ENCODE assay signal across 19 cellular contexts in the genomic region with DNA sequence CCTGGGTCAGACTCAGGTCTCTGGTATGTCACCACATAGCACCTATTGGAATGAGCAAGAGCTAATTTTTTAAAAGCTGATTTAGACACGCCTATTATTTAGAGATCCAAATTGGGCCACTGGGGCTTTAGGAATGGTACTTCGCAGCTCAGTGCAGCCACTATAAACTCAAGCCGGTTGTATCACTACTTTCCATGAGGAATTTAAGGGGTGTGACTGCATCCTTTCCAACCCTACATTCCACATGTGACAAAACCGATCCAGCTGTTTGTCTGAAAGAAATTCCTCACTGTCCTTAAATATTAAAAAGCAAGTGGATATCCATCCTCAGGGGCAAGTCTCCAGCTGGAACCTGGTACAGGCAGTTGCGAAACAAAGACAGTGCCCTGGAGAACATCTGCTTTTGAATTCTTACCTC. TPM values are rescaled to one million over a fixed set of nuclear protein-coding genes. Genes with fewer than 3 reads are reported as not detected.
DNase-seq lines count a peak whose midpoint lies in the region; ATAC-seq and TF ChIP-seq lines count a peak whose summit lies in the region.
"Had no signal": no experiment of that assay in that cellular context is flagged by ENCODE, and none has a peak within 500 bp of the region (broad histone marks: within the 10 kb centered on the region; RNA-seq: fewer than 3 reads in every experiment).

No MANE protein-coding gene starts in this region.

- no peak overlapping the region for H3K4me2 ChIP-seq in trophoblast cell (ENCODE audit: low read length)

- no peak overlapping the region for H2BK120ac ChIP-seq in trophoblast cell (ENCODE audit: insufficient read depth, low read length, poor library complexity)

- no peak overlapping the region for H3K9ac ChIP-seq in trophoblast cell (ENCODE audit: low read length)

- no peaks in the 10 kb centered on the region for H3K36me3 ChIP-seq in RWPE2 (ENCODE audit: low read depth)
- H3K36me3 ChIP-seq in trophoblast cell (ENCODE audit: control insufficient read depth in 1 of 2, insufficient read depth in 2 of 2, low read length in 2 of 2) = no peaks in the 10 kb centered on the region
- H3K36me3 ChIP-seq: Peyer's patch had no signal

- H4K91ac ChIP-seq in trophoblast cell (ENCODE audit: low read depth, low read length) = no peak overlapping the region

- H2AK5ac ChIP-seq in trophoblast cell (ENCODE audit: low read length) = no peak overlapping the region

- H3K4me3 ChIP-seq in RWPE2 (ENCODE audit: severe bottlenecking) (no peak overlapping the region), trophoblast cell (ENCODE audit: low read depth, low read length) (no peak overlapping the region)
- H3K4me3 ChIP-seq: Peyer's patch had no signal

- no peak overlapping the region for H3K23ac ChIP-seq in trophoblast cell (ENCODE audit: low read length)

- ATAC-seq in RWPE2 (ENCODE audit: low read depth) (0 out of 3 replicates have a peak, but pooled peaks have one; percentile 30), foreskin keratinocyte (peak; percentile 41), HG03095 (IDR thresholded peaks at IDR 0.05; ENCODE audit: unreplicated experiment) (no peak), HG03159 (IDR thresholded peaks at IDR 0.05; ENCODE audit: unreplicated experiment) (no peak), HG03432 (IDR thresholded peaks at IDR 0.05; ENCODE audit: unreplicated experiment) (no peak)
- ATAC-seq in activated naive CD4-positive, alpha-beta T cell treated with anti-CD3 and anti-CD28 coated beads, Interleukin-2, amount 50 U/mL, for 72 hours = no peak
- ATAC-seq: stimulated activated naive B cell treated with anti-CD40 and anti-IgM and Interleukin-4, amounts not matched to agents 10 μg/mL and 1 μg/mL and 100 μg/mL, for 72 hours had no signal

- H2BK12ac ChIP-seq in trophoblast cell (ENCODE audit: low read length) = no peak overlapping the region

- H3K79me2 ChIP-seq in trophoblast cell (ENCODE audit: control insufficient read depth, insufficient read depth, low read length, poor library complexity) = no peaks in the 10 kb centered on the region

- no peaks in the 10 kb centered on the region for H3K9me3 Mint-ChIP-seq in activated naive CD4-positive, alpha-beta T cell treated with anti-CD3 and anti-CD28 coated beads, Interleukin-2, amount 50 U/mL, for 72 hours
- H3K9me3 Mint-ChIP-seq: stimulated activated naive B cell treated with anti-CD40 and anti-IgM and Interleukin-4, amounts not matched to agents 10 μg/mL and 1 μg/mL and 100 μg/mL, for 72 hours had no signal

- H2BK5ac ChIP-seq in trophoblast cell (ENCODE audit: low read depth, low read length, poor library complexity) = no peak overlapping the region

- H4K8ac ChIP-seq in trophoblast cell (ENCODE audit: low read depth, low read length) = no peak overlapping the region

- no peak overlapping the region for H3K27ac Mint-ChIP-seq in activated naive CD4-positive, alpha-beta T cell treated with anti-CD3 and anti-CD28 coated beads, Interleukin-2, amount 50 U/mL, for 72 hours
- H3K27ac Mint-ChIP-seq: stimulated activated naive B cell treated with anti-CD40 and anti-IgM and Interleukin-4, amounts not matched to agents 10 μg/mL and 1 μg/mL and 100 μg/mL, for 72 hours had no signal

- no peaks in the 10 kb centered on the region for H3K36me3 Mint-ChIP-seq in activated naive CD4-positive, alpha-beta T cell treated with anti-CD3 and anti-CD28 coated beads, Interleukin-2, amount 50 U/mL, for 72 hours
- H3K36me3 Mint-ChIP-seq: stimulated activated naive B cell treated with anti-CD40 and anti-IgM and Interleukin-4, amounts not matched to agents 10 μg/mL and 1 μg/mL and 100 μg/mL, for 72 hours had no signal

- H3K14ac ChIP-seq in trophoblast cell (ENCODE audit: low read length) = no peak overlapping the region

- no peak overlapping the region for H3K4ac ChIP-seq in trophoblast cell (ENCODE audit: low read depth, low read length)

- DNase-seq in AG08395 (ENCODE audit: low spot score) = peak; percentile 56
- DNase-seq in RWPE2 (ENCODE audit: low spot score) = no peak
- peak in 1 of 2 donors; percentile 58 for DNase-seq in foreskin keratinocyte
- peak; percentile 66 to 80 for DNase-seq in trophoblast cell
- DNase-seq in activated naive CD4-positive, alpha-beta T cell treated with anti-CD3 and anti-CD28 coated beads, Interleukin-2, amount 50 U/mL, for 72 hours (ENCODE audit: low spot score in 2 of 2) = no peak
- DNase-seq: activated T-cell treated with anti-CD3 and anti-CD28 coated beads, Interleukin-2, amount 50 U/mL, for 48 hours; amniotic stem cell; GOT3; Kasumi-1; NCI-H1694; NCI-H524; Peyer's patch; stimulated activated CD4-positive, alpha-beta T cell treated with anti-CD3 and anti-CD28 coated beads, Interleukin-4, amount 100 ng/mL, for 24 hours; stimulated activated naive B cell treated with anti-CD40 and anti-IgM and Interleukin-4, amounts not matched to agents 10 μg/mL and 1 μg/mL and 100 μg/mL, for 72 hours had no signal

- no peak overlapping the region for H2AFZ ChIP-seq in trophoblast cell (ENCODE audit: insufficient read depth, low read length, poor library complexity)

- no CpG with 5 or more reads among the region's 5 CpGs for WGBS in trophoblast cell (ENCODE audit: extremely low coverage, insufficient coverage, insufficient read length)

- H3K9me3 ChIP-seq in RWPE2 (ENCODE audit: severe bottlenecking) (no peaks in the 10 kb centered on the region), trophoblast cell (ENCODE audit: insufficient read depth, low read depth, low read length) (no peaks in the 10 kb centered on the region)
- H3K9me3 ChIP-seq: Peyer's patch had no signal

- H3K79me1 ChIP-seq in trophoblast cell (ENCODE audit: low read length) = no peaks in the 10 kb centered on the region

- no peak overlapping the region for H4K12ac ChIP-seq in trophoblast cell (ENCODE audit: low read depth, low read length)

- peaks cover 5% of the 10 kb centered on the region for H3K4me1 ChIP-seq in RWPE2 (ENCODE audit: insufficient read depth, poor library complexity, severe bottlenecking)
- peaks cover 9% of the 10 kb centered on the region for H3K4me1 ChIP-seq in foreskin keratinocyte
- H3K4me1 ChIP-seq in trophoblast cell (ENCODE audit: control insufficient read depth in 1 of 2, insufficient read depth in 2 of 2, low read length in 2 of 2) = no peaks in the 10 kb centered on the region
- H3K4me1 ChIP-seq: Peyer's patch had no signal

- no peaks in the 10 kb centered on the region for H3K27me3 ChIP-seq in RWPE2 (ENCODE audit: insufficient read depth, poor library complexity, severe bottlenecking)
- no peaks in the 10 kb centered on the region for H3K27me3 ChIP-seq in foreskin keratinocyte
- no peaks in the 10 kb centered on the region for H3K27me3 ChIP-seq in trophoblast cell (ENCODE audit: insufficient read depth, low read length)
- H3K27me3 ChIP-seq: Peyer's patch had no signal

- no peak overlapping the region for H3K18ac ChIP-seq in trophoblast cell (ENCODE audit: low read length)

- TF ChIP-seq CTCF in RWPE2 (IDR thresholded peaks at IDR 0.05; ENCODE audit: poor library complexity, severe bottlenecking) = no peak
- TF ChIP-seq CTCF in foreskin keratinocyte (conservative IDR thresholded peaks at IDR 0.05) = no peak

- no peak overlapping the region for H3K27ac ChIP-seq in RWPE2 (ENCODE audit: poor library complexity, severe bottlenecking)
- no peak overlapping the region for H3K27ac ChIP-seq in foreskin keratinocyte
- no peak overlapping the region for H3K27ac ChIP-seq in trophoblast cell (ENCODE audit: low read depth, low read length)
- H3K27ac ChIP-seq: Peyer's patch had no signal

RNA-seq across cellular contexts. Expression of a gene that starts 12.8 kb away (rescaled TPM):
- 1.3 and 1.8 TPM in 2 replicates for total RNA-seq in foreskin keratinocyte
- 0.11 and 0.18 TPM in 2 replicates for polyA plus RNA-seq in foreskin keratinocyte
- 44.9 and 47.0 TPM in 2 replicates for polyA plus RNA-seq in trophoblast cell (2013)
- under 1 TPM in 1 of 2 donors, not detected in 1; 0.14 TPM for total RNA-seq in activated naive CD4-positive, alpha-beta T cell treated with anti-CD3 and anti-CD28 coated beads, Interleukin-2, amount 50 U/mL, for 72 hours
- total RNA-seq: dermis microvascular lymphatic vessel endothelial cell; T-helper 1 cell treated with Interleukin-12 subunit alpha and Interleukin-12 subunit beta and Interleukin-4 antibody, amounts not matched to agents 30 ng/mL and 1 ng/mL, for 36 hours had no signal

Comparison
In these comparisons a context has a peak if more than half of its experiments do, and no peak if none do; other contexts are left out.
1. DNase-seq: peak in AG08395 (single experiment) and trophoblast cell (2 of 2); none in RWPE2 (single experiment) and activated naive CD4-positive, alpha-beta T cell treated with anti-CD3 and anti-CD28 coated beads, Interleukin-2, amount 50 U/mL, for 72 hours (0 of 2).
2. ATAC-seq: peak in RWPE2 (single experiment) and foreskin keratinocyte (single experiment); none in HG03095 (single experiment), activated naive CD4-positive, alpha-beta T cell treated with anti-CD3 and anti-CD28 coated beads, Interleukin-2, amount 50 U/mL, for 72 hours (0 of 2), HG03159 (single experiment) and HG03432 (single experiment).